6 cellular contexts compared by ENCODE assay signal in the genomic region with DNA sequence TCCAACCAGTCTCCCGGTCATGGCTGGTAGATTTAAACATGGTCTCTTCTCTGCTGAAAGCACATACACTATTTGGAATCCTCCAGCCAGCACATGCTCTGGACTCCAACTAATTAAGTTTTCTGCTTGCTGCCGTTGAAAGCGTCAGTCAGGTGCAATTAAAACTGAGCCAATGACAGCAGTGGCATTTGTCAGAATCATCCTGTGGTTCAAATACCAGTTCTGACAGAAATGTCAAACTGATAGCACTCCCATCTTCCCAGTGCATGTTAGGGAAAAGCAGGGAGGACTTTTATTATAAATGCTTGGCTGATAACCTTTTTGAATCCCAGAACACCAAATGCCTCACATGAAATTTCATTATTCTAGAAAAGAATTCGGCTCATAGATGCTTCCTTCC.
"Had no signal": no experiment of that assay in that cellular context is flagged by ENCODE, and none has a peak within 500 bp of the region (broad histone marks: within the 10 kb centered on the region; RNA-seq: fewer than 3 reads in every experiment).

No MANE protein-coding gene starts in this region.

- H3K9ac ChIP-seq: GM23248 had no signal

- H3K36me3 ChIP-seq: HAP-1 had no signal

- H3K27ac ChIP-seq: GM23248 had no signal

- DNase-seq: GM23248, GOT3, H7, HFFc6, IMR-90 had no signal

- H3K4me1 ChIP-seq: HAP-1 had no signal

- H2AFZ ChIP-seq: GM23248 had no signal

- H3K9me3 ChIP-seq: HAP-1 had no signal

- H3K4me3 ChIP-seq: GM23248, HAP-1 had no signal
